ENCODE assay signal across 13 cellular contexts in genomic region chr1:200887772-200888348, GRCh38. TPM values are rescaled to one million over a fixed set of nuclear protein-coding genes. Genes with fewer than 3 reads are reported as not detected.
DNase-seq lines count a peak whose midpoint lies in the region; ATAC-seq and TF ChIP-seq lines count a peak whose summit lies in the region.
"Had no signal": no experiment of that assay in that cellular context is flagged by ENCODE, and none has a peak within 500 bp of the region (broad histone marks: within the 10 kb centered on the region; RNA-seq: fewer than 3 reads in every experiment).

No MANE protein-coding gene starts in this region.

- DNase-seq in CD8-positive, alpha-beta T cell, result no peak
- DNase-seq in GM23338 (ENCODE audit: low spot score) (peak; percentile 21), nephron progenitor cell (no peak), MV-4-11 (lab: John Stamatoyannopoulos, UW) (no peak), ureter (ENCODE audit: low spot score) (no peak)
- DNase-seq in activated T-helper 1 cell treated with anti-CD3 and anti-CD28 coated beads, Interleukin-12 subunit alpha, Interleukin-12 subunit beta, Interleukin-2, Interleukin-4 antibody, amounts not matched to agents 30 ng/mL and 10 ng/mL and 1 ng/mL, durations not matched to agents 14 hours and 24 hours and 36 hours (ENCODE audit: low spot score), result no peak
- DNase-seq in activated CD4-positive, CD25-positive, alpha-beta regulatory T cell treated with anti-CD3 and anti-CD28 coated beads, Interleukin-2, amount 50 U/mL, for 72 hours, result no peak
- DNase-seq: glutamatergic neuron, HCEC 1CT had no signal

- peaks cover 10% of the 10 kb centered on the region for H3K79me2 ChIP-seq in GM23338 (replicated peaks; ENCODE audit: insufficient read depth)

- H3F3A ChIP-seq in GM23338 (replicated peaks; ENCODE audit: low read depth), result 0 out of 2 replicates have a peak, but pooled peaks cover 9% of the 10 kb centered on the region

- no peaks in the 10 kb centered on the region for H3K36me3 ChIP-seq in CD8-positive, alpha-beta T cell (ENCODE audit: insufficient read depth, low read length)
- H3K36me3 ChIP-seq in GM23338 (ENCODE audit: insufficient read depth), result no peaks in the 10 kb centered on the region
- H3K36me3 ChIP-seq: vagina had no signal

- no peaks in the 10 kb centered on the region for H3K9me3 ChIP-seq in CD8-positive, alpha-beta T cell (ENCODE audit: low read length)
- H3K9me3 ChIP-seq: vagina had no signal

- H3K27me3 Mint-ChIP-seq in CD8-positive, alpha-beta T cell (ENCODE audit: low read depth), result peaks cover 6% of the 10 kb centered on the region
- peaks cover 27% of the 10 kb centered on the region for H3K27me3 Mint-ChIP-seq in GM23338 (ENCODE audit: insufficient read depth, low read depth, poor library complexity)
- H3K27me3 Mint-ChIP-seq in activated T-helper 1 cell treated with anti-CD3 and anti-CD28 coated beads, Interleukin-12 subunit alpha, Interleukin-12 subunit beta, Interleukin-2, Interleukin-4 antibody, amounts not matched to agents 30 ng/mL and 10 ng/mL and 1 ng/mL, durations not matched to agents 14 hours and 24 hours and 36 hours (ENCODE audit: insufficient read depth), result peaks cover 47% of the 10 kb centered on the region
- H3K27me3 Mint-ChIP-seq in nephron progenitor cell (ENCODE audit: low read depth, poor library complexity), result no peaks in the 10 kb centered on the region

- ATAC-seq in CD8-positive, alpha-beta T cell, result no peak
- ATAC-seq in GM23338, result no peak

- CTCF ChIA-PET in CD8-positive, alpha-beta T cell (lab: Charles Lee), result interaction anchor here (1.0 to 1.8 kb wide), 6 partner anchors 9 to 226 kb away, joined by 3 to 8 read pairs (median 4); no protein-coding TSS in a partner anchor

- H3K4me2 ChIP-seq in GM23338, result peak overlapping the region; percentile 64

- H3K4me1 Mint-ChIP-seq in CD8-positive, alpha-beta T cell (ENCODE audit: low read depth), result peaks cover 60% of the 10 kb centered on the region
- peaks cover 54% of the 10 kb centered on the region for H3K4me1 Mint-ChIP-seq in GM23338
- H3K4me1 Mint-ChIP-seq in activated T-helper 1 cell treated with anti-CD3 and anti-CD28 coated beads, Interleukin-12 subunit alpha, Interleukin-12 subunit beta, Interleukin-2, Interleukin-4 antibody, amounts not matched to agents 30 ng/mL and 10 ng/mL and 1 ng/mL, durations not matched to agents 14 hours and 24 hours and 36 hours (ENCODE audit: low read depth), result peaks cover 36% of the 10 kb centered on the region
- peaks cover 73% of the 10 kb centered on the region for H3K4me1 Mint-ChIP-seq in nephron progenitor cell

- H4K20me1 ChIP-seq in GM23338 (replicated peaks; ENCODE audit: insufficient read depth), result no peaks in the 10 kb centered on the region; the same call in 1 of the 2 replicates

- peak overlapping the region; percentile 63; the same call in 1 of the 2 replicates for H2AFZ ChIP-seq in GM23338

- H3K4me3 Mint-ChIP-seq in CD8-positive, alpha-beta T cell, result peak overlapping the region; percentile 66
- H3K4me3 Mint-ChIP-seq in GM23338 (no peak overlapping the region), nephron progenitor cell (peak overlapping the region; percentile 35)
- no peak overlapping the region for H3K4me3 Mint-ChIP-seq in activated T-helper 1 cell treated with anti-CD3 and anti-CD28 coated beads, Interleukin-12 subunit alpha, Interleukin-12 subunit beta, Interleukin-2, Interleukin-4 antibody, amounts not matched to agents 30 ng/mL and 10 ng/mL and 1 ng/mL, durations not matched to agents 14 hours and 24 hours and 36 hours

- no peak overlapping the region for H3K4me3 ChIP-seq in CD8-positive, alpha-beta T cell (ENCODE audit: low read depth, low read length)
- H3K4me3 ChIP-seq in GM23338, result no peak overlapping the region
- H3K4me3 ChIP-seq: vagina had no signal

- POLR2A ChIA-PET in CD8-positive, alpha-beta T cell (lab: Charles Lee), result interaction anchor here (0.8 to 1.9 kb wide), 5 partner anchors 8 to 22 kb away, joined by 3 to 8 read pairs (median 5); partner anchors contain the start of gene GPR25

- peaks cover 9% of the 10 kb centered on the region for H3K27me3 ChIP-seq in CD8-positive, alpha-beta T cell (ENCODE audit: insufficient read depth, low read length)
- no peaks in the 10 kb centered on the region for H3K27me3 ChIP-seq in GM23338 (ENCODE audit: insufficient read depth)
- H3K27me3 ChIP-seq: vagina had no signal

- H3K4me1 ChIP-seq in CD8-positive, alpha-beta T cell (ENCODE audit: insufficient read depth, low read length), result peaks cover 48% of the 10 kb centered on the region
- peaks cover 43% of the 10 kb centered on the region for H3K4me1 ChIP-seq in GM23338 (ENCODE audit: insufficient read depth)

- TF ChIP-seq CTCF in CD8-positive, alpha-beta T cell (IDR thresholded peaks at IDR 0.05), result no peak
- no peak for TF ChIP-seq CTCF in GM23338 (conservative IDR thresholded peaks at IDR 0.05; ENCODE audit: low read depth in 2 of 2)
- TF ChIP-seq CTCF in nephron progenitor cell (IDR thresholded peaks at IDR 0.05), result no peak

- H3K9me3 Mint-ChIP-seq in CD8-positive, alpha-beta T cell, result no peaks in the 10 kb centered on the region
- H3K9me3 Mint-ChIP-seq in GM23338 (no peaks in the 10 kb centered on the region; the same call in 2 of the 3 replicates), nephron progenitor cell (no peaks in the 10 kb centered on the region)
- no peaks in the 10 kb centered on the region for H3K9me3 Mint-ChIP-seq in activated T-helper 1 cell treated with anti-CD3 and anti-CD28 coated beads, Interleukin-12 subunit alpha, Interleukin-12 subunit beta, Interleukin-2, Interleukin-4 antibody, amounts not matched to agents 30 ng/mL and 10 ng/mL and 1 ng/mL, durations not matched to agents 14 hours and 24 hours and 36 hours

- H3K9me2 ChIP-seq in GM23338 (ENCODE audit: insufficient read depth), result no peaks in the 10 kb centered on the region

- intact Hi-C loops in CD8-positive, alpha-beta T cell (cut with DNase I, micrococcal nuclease), result loop anchor here in 1 of 2 experiments (10.0 kb wide), 1 partner anchor 157 kb away; no protein-coding TSS in a partner anchor
- intact Hi-C loops in activated T-helper 1 cell treated with anti-CD3 and anti-CD28 coated beads, Interleukin-12 subunit alpha, Interleukin-12 subunit beta, Interleukin-2, Interleukin-4 antibody, amounts not matched to agents 30 ng/mL and 10 ng/mL and 1 ng/mL, durations not matched to agents 14 hours and 24 hours and 36 hours (cut with micrococcal nuclease), result loop anchor here (1.0 to 5.0 kb wide), 3 partner anchors 22 to 946 kb away; no protein-coding TSS in a partner anchor

- no peak overlapping the region for H3K27ac ChIP-seq in CD8-positive, alpha-beta T cell (ENCODE audit: low read depth, low read length)
- no peak overlapping the region for H3K27ac ChIP-seq in GM23338 (ENCODE audit: low read depth)
- H3K27ac ChIP-seq: epithelial cell of prostate, vagina, VCaP had no signal

- peak overlapping the region; percentile 82 for H3K27ac Mint-ChIP-seq in CD8-positive, alpha-beta T cell
- H3K27ac Mint-ChIP-seq in GM23338 (no peak overlapping the region), nephron progenitor cell (peak overlapping the region; percentile 9)
- H3K27ac Mint-ChIP-seq in activated T-helper 1 cell treated with anti-CD3 and anti-CD28 coated beads, Interleukin-12 subunit alpha, Interleukin-12 subunit beta, Interleukin-2, Interleukin-4 antibody, amounts not matched to agents 30 ng/mL and 10 ng/mL and 1 ng/mL, durations not matched to agents 14 hours and 24 hours and 36 hours, result peak overlapping the region; percentile 36

- H3K36me3 Mint-ChIP-seq in CD8-positive, alpha-beta T cell, result no peaks in the 10 kb centered on the region
- H3K36me3 Mint-ChIP-seq in GM23338 (ENCODE audit: low read depth) (no peaks in the 10 kb centered on the region), nephron progenitor cell (ENCODE audit: low read depth) (no peaks in the 10 kb centered on the region)
- no peaks in the 10 kb centered on the region for H3K36me3 Mint-ChIP-seq in activated T-helper 1 cell treated with anti-CD3 and anti-CD28 coated beads, Interleukin-12 subunit alpha, Interleukin-12 subunit beta, Interleukin-2, Interleukin-4 antibody, amounts not matched to agents 30 ng/mL and 10 ng/mL and 1 ng/mL, durations not matched to agents 14 hours and 24 hours and 36 hours (ENCODE audit: low read depth)

TF ChIP-seq in GM23338, 12 proteins besides CTCF, POLR2A, EP300 and RAD21 (continues in another document):
- TF ChIP-seq JUNB (IDR thresholded peaks at IDR 0.05; ENCODE audit: unreplicated experiment), result no peak

RNA-seq across cellular contexts. Expression of gene INAVA, which starts 6.8 kb away (rescaled TPM):
- total RNA-seq in CD8-positive, alpha-beta T cell, result not detected
- total RNA-seq in GM23338 (2014; rRNA removed; shearing (Covaris generic)), result 41.2 and 43.9 TPM in 2 replicates
- 25.2 and 25.3 TPM in 2 replicates for polyA plus RNA-seq in GM23338 (2016; fragmentation: Nextera tagmentation; extraction: Ambion mirVana)
- 0.16 TPM in 1 of 2 replicates, not detected in the other for total RNA-seq in activated T-helper 1 cell treated with anti-CD3 and anti-CD28 coated beads, Interleukin-12 subunit alpha, Interleukin-12 subunit beta, Interleukin-2, Interleukin-4 antibody, amounts not matched to agents 30 ng/mL and 10 ng/mL and 1 ng/mL, durations not matched to agents 14 hours and 24 hours and 36 hours
- 83.2 TPM for total RNA-seq in ureter
- total RNA-seq: SK-MEL-5 had no signal

RNA-seq across cellular contexts. Expression of gene GPR25, which starts 15.1 kb away (rescaled TPM):
- 1 to 10 TPM in 1 of 2 experiments, under 1 TPM in 1; 0.83 to 1.7 TPM for total RNA-seq in CD8-positive, alpha-beta T cell
- total RNA-seq in GM23338 (2014; rRNA removed; shearing (Covaris generic)), result not detected in 2 replicates
- polyA plus RNA-seq in GM23338 (2016; fragmentation: Nextera tagmentation; extraction: Ambion mirVana), result not detected in 2 replicates
- not detected in 2 replicates for total RNA-seq in activated T-helper 1 cell treated with anti-CD3 and anti-CD28 coated beads, Interleukin-12 subunit alpha, Interleukin-12 subunit beta, Interleukin-2, Interleukin-4 antibody, amounts not matched to agents 30 ng/mL and 10 ng/mL and 1 ng/mL, durations not matched to agents 14 hours and 24 hours and 36 hours
- total RNA-seq in ureter, result not detected
- total RNA-seq: SK-MEL-5 had no signal

Comparison
In these comparisons a context has a peak if more than half of its experiments do, and no peak if none do; other contexts are left out.
1. H3K4me3 Mint-ChIP-seq: peak in CD8-positive, alpha-beta T cell (single experiment) and nephron progenitor cell (single experiment); none in GM23338 (single experiment) and activated T-helper 1 cell treated with anti-CD3 and anti-CD28 coated beads, Interleukin-12 subunit alpha, Interleukin-12 subunit beta, Interleukin-2, Interleukin-4 antibody, amounts not matched to agents 30 ng/mL and 10 ng/mL and 1 ng/mL, durations not matched to agents 14 hours and 24 hours and 36 hours (single experiment).
2. RNA of gene INAVA, which starts 6.8 kb away (total RNA-seq): 83.2 TPM in ureter (single experiment) and 41.2 to 43.9 TPM in GM23338; not detected in CD8-positive, alpha-beta T cell and 0.16 TPM in activated T-helper 1 cell treated with anti-CD3 and anti-CD28 coated beads, Interleukin-12 subunit alpha, Interleukin-12 subunit beta, Interleukin-2, Interleukin-4 antibody, amounts not matched to agents 30 ng/mL and 10 ng/mL and 1 ng/mL, durations not matched to agents 14 hours and 24 hours and 36 hours; every median in the first group is over 10 times any median in the second.